Comparison of ENCODE assay signal across 1 cellular context in the genomic region with DNA sequence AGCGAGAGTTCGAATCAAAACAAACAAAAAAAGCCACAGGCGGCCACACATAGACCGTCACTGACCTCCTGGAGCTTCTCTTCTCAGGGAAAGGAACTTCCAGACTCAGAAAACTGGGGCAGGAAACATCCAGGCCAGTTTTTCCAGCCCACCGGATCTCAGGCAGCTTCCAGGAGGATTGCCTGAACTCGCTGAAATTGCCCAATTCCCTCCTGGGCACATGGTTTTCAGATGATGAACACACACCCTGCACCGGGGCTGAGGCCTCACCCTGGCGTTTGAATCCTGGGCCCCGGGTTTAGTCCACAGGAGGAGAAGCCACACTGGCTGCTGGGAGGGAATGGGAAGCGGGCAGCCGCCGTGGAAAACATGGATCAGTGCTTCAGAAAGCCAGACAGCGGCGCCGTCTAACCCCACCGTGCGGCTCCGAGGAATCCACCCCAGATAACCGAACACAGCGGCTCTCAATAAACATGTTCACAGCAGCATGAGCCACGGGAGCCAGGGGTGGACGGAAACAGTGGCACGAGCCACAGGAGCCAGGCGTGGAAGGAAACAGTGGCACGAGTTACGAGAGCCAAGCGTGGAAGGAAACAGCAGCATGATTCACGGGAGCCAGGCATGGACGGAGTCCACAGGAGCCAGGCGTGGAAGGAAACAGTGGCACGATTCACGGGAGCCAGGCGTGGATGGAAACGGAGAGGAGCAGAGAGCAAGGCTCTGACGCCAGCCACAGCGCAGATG.
TF ChIP-seq lines count a peak whose summit lies in the region.

No MANE protein-coding gene starts in this region.

TF ChIP-seq in HepG2, 621 proteins besides CTCF, POLR2A, EP300 and RAD21 (continued from another document and continues in another):
- TF ChIP-seq, protein P1, sequence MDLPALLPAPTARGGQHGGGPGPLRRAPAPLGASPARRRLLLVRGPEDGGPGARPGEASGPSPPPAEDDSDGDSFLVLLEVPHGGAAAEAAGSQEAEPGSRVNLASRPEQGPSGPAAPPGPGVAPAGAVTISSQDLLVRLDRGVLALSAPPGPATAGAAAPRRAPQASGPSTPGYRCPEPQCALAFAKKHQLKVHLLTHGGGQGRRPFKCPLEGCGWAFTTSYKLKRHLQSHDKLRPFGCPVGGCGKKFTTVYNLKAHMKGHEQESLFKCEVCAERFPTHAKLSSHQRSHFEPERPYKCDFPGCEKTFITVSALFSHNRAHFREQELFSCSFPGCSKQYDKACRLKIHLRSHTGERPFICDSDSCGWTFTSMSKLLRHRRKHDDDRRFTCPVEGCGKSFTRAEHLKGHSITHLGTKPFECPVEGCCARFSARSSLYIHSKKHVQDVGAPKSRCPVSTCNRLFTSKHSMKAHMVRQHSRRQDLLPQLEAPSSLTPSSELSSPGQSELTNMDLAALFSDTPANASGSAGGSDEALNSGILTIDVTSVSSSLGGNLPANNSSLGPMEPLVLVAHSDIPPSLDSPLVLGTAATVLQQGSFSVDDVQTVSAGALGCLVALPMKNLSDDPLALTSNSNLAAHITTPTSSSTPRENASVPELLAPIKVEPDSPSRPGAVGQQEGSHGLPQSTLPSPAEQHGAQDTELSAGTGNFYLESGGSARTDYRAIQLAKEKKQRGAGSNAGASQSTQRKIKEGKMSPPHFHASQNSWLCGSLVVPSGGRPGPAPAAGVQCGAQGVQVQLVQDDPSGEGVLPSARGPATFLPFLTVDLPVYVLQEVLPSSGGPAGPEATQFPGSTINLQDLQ (CRISPR knock-in tag; IDR thresholded peaks at IDR 0.05) = no peak
- TF ChIP-seq NR2F6 (IDR thresholded peaks at IDR 0.05) = no peak
- peak; percentile 59; the same call in 1 of the 2 replicates for TF ChIP-seq NR2F6 (CRISPR knock-in tag; IDR thresholded peaks at IDR 0.05)
- TF ChIP-seq, protein P2, sequence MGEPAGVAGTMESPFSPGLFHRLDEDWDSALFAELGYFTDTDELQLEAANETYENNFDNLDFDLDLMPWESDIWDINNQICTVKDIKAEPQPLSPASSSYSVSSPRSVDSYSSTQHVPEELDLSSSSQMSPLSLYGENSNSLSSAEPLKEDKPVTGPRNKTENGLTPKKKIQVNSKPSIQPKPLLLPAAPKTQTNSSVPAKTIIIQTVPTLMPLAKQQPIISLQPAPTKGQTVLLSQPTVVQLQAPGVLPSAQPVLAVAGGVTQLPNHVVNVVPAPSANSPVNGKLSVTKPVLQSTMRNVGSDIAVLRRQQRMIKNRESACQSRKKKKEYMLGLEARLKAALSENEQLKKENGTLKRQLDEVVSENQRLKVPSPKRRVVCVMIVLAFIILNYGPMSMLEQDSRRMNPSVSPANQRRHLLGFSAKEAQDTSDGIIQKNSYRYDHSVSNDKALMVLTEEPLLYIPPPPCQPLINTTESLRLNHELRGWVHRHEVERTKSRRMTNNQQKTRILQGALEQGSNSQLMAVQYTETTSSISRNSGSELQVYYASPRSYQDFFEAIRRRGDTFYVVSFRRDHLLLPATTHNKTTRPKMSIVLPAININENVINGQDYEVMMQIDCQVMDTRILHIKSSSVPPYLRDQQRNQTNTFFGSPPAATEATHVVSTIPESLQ (CRISPR knock-in tag; conservative IDR thresholded peaks at IDR 0.05) = peak; percentile 82; the same call in 1 of the 2 replicates
- TF ChIP-seq ZNF124 (CRISPR knock-in tag; IDR thresholded peaks at IDR 0.05) = peak; percentile 90; the same call in 1 of the 2 replicates
- no peak for TF ChIP-seq ZNF549 (CRISPR knock-in tag; IDR thresholded peaks at IDR 0.05)
- no peak for TF ChIP-seq ZNF33B (CRISPR knock-in tag; IDR thresholded peaks at IDR 0.05)
- TF ChIP-seq PHB2 (IDR thresholded peaks at IDR 0.05; ENCODE audit: partially characterized antibody) = no peak
- peak; percentile 89 for TF ChIP-seq ZNF274 (CRISPR knock-in tag; IDR thresholded peaks at IDR 0.05)
- TF ChIP-seq ZBTB21 (CRISPR knock-in tag; IDR thresholded peaks at IDR 0.05) = no peak
- no peak for TF ChIP-seq EHMT2 (IDR thresholded peaks at IDR 0.05; ENCODE audit: borderline replicate concordance, low read depth, low read length)
- peak; percentile 12 for TF ChIP-seq JUND (CRISPR knock-in tag; IDR thresholded peaks at IDR 0.05)
- TF ChIP-seq, protein P3, sequence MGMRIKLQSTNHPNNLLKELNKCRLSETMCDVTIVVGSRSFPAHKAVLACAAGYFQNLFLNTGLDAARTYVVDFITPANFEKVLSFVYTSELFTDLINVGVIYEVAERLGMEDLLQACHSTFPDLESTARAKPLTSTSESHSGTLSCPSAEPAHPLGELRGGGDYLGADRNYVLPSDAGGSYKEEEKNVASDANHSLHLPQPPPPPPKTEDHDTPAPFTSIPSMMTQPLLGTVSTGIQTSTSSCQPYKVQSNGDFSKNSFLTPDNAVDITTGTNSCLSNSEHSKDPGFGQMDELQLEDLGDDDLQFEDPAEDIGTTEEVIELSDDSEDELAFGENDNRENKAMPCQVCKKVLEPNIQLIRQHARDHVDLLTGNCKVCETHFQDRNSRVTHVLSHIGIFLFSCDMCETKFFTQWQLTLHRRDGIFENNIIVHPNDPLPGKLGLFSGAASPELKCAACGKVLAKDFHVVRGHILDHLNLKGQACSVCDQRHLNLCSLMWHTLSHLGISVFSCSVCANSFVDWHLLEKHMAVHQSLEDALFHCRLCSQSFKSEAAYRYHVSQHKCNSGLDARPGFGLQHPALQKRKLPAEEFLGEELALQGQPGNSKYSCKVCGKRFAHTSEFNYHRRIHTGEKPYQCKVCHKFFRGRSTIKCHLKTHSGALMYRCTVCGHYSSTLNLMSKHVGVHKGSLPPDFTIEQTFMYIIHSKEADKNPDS (CRISPR knock-in tag; IDR thresholded peaks at IDR 0.05) = 0 out of 2 replicates have a peak, but pooled peaks have one; percentile 63
- TF ChIP-seq, protein P4, sequence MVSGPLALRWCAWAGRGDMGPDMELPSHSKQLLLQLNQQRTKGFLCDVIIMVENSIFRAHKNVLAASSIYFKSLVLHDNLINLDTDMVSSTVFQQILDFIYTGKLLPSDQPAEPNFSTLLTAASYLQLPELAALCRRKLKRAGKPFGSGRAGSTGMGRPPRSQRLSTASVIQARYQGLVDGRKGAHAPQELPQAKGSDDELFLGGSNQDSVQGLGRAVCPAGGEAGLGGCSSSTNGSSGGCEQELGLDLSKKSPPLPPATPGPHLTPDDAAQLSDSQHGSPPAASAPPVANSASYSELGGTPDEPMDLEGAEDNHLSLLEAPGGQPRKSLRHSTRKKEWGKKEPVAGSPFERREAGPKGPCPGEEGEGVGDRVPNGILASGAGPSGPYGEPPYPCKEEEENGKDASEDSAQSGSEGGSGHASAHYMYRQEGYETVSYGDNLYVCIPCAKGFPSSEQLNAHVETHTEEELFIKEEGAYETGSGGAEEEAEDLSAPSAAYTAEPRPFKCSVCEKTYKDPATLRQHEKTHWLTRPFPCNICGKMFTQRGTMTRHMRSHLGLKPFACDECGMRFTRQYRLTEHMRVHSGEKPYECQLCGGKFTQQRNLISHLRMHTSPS (CRISPR knock-in tag; IDR thresholded peaks at IDR 0.05; ENCODE audit: low read depth) = peak; percentile 55; the same call in 1 of the 2 replicates
- 0 out of 2 replicates have a peak, but pooled peaks have one; percentile 31 for TF ChIP-seq PPARG (CRISPR knock-in tag; conservative IDR thresholded peaks at IDR 0.05)
- TF ChIP-seq, protein P5, sequence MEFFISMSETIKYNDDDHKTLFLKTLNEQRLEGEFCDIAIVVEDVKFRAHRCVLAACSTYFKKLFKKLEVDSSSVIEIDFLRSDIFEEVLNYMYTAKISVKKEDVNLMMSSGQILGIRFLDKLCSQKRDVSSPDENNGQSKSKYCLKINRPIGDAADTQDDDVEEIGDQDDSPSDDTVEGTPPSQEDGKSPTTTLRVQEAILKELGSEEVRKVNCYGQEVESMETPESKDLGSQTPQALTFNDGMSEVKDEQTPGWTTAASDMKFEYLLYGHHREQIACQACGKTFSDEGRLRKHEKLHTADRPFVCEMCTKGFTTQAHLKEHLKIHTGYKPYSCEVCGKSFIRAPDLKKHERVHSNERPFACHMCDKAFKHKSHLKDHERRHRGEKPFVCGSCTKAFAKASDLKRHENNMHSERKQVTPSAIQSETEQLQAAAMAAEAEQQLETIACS (CRISPR knock-in tag; IDR thresholded peaks at IDR 0.05) = peak; percentile 44; the same call in 1 of the 2 replicates
- TF ChIP-seq RNF2 (conservative IDR thresholded peaks at IDR 0.05; ENCODE audit: low read depth) = peak; percentile 73
- peak; percentile 88 for TF ChIP-seq ZFY (CRISPR knock-in tag; IDR thresholded peaks at IDR 0.05)
- TF ChIP-seq, protein P6, sequence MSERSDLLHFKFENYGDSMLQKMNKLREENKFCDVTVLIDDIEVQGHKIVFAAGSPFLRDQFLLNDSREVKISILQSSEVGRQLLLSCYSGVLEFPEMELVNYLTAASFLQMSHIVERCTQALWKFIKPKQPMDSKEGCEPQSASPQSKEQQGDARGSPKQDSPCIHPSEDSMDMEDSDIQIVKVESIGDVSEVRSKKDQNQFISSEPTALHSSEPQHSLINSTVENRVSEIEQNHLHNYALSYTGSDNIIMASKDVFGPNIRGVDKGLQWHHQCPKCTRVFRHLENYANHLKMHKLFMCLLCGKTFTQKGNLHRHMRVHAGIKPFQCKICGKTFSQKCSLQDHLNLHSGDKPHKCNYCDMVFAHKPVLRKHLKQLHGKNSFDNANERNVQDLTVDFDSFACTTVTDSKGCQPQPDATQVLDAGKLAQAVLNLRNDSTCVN (CRISPR knock-in tag; IDR thresholded peaks at IDR 0.05; ENCODE audit: borderline replicate concordance) = peak; percentile 71; the same call in 1 of the 2 replicates
- TF ChIP-seq, protein P7, sequence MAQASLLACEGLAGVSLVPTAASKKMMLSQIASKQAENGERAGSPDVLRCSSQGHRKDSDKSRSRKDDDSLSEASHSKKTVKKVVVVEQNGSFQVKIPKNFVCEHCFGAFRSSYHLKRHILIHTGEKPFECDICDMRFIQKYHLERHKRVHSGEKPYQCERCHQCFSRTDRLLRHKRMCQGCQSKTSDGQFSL (CRISPR knock-in tag; IDR thresholded peaks at IDR 0.05) = no peak
- TF ChIP-seq TAF1 (CRISPR knock-in tag; IDR thresholded peaks at IDR 0.05) = peak; percentile 51; the same call in 1 of the 2 replicates
- TF ChIP-seq ARNTL (CRISPR knock-in tag; IDR thresholded peaks at IDR 0.05) = peak; percentile 78; the same call in 1 of the 2 replicates
- TF ChIP-seq ARHGAP35 (CRISPR knock-in tag; IDR thresholded peaks at IDR 0.05; ENCODE audit: borderline replicate concordance) = peak; percentile 42; the same call in 1 of the 2 replicates
- TF ChIP-seq ZNF773 (CRISPR knock-in tag; IDR thresholded peaks at IDR 0.05; ENCODE audit: borderline replicate concordance) = 0 out of 2 replicates have a peak, but pooled peaks have one; percentile 62
- no peak for TF ChIP-seq ZNF678 (CRISPR knock-in tag; IDR thresholded peaks at IDR 0.05)
- TF ChIP-seq, protein P8, sequence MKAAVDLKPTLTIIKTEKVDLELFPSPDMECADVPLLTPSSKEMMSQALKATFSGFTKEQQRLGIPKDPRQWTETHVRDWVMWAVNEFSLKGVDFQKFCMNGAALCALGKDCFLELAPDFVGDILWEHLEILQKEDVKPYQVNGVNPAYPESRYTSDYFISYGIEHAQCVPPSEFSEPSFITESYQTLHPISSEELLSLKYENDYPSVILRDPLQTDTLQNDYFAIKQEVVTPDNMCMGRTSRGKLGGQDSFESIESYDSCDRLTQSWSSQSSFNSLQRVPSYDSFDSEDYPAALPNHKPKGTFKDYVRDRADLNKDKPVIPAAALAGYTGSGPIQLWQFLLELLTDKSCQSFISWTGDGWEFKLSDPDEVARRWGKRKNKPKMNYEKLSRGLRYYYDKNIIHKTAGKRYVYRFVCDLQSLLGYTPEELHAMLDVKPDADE (CRISPR knock-in tag; IDR thresholded peaks at IDR 0.05) = peak; percentile 92; the same call in 1 of the 2 replicates
- TF ChIP-seq ZNF776 (CRISPR knock-in tag; IDR thresholded peaks at IDR 0.05) = no peak
- no peak for TF ChIP-seq U2AF2 (IDR thresholded peaks at IDR 0.05; ENCODE audit: low read depth, low read length)
- TF ChIP-seq ZNF614 (CRISPR knock-in tag; IDR thresholded peaks at IDR 0.05; ENCODE audit: borderline replicate concordance) = peak; percentile 80; the same call in 1 of the 2 replicates
- TF ChIP-seq RXRB (CRISPR knock-in tag; IDR thresholded peaks at IDR 0.05; ENCODE audit: borderline replicate concordance) = peak; percentile 78; the same call in 1 of the 2 replicates
- 0 out of 2 replicates have a peak, but pooled peaks have one; percentile 29 for TF ChIP-seq CBFB (CRISPR knock-in tag; IDR thresholded peaks at IDR 0.05)
- TF ChIP-seq, protein P9, sequence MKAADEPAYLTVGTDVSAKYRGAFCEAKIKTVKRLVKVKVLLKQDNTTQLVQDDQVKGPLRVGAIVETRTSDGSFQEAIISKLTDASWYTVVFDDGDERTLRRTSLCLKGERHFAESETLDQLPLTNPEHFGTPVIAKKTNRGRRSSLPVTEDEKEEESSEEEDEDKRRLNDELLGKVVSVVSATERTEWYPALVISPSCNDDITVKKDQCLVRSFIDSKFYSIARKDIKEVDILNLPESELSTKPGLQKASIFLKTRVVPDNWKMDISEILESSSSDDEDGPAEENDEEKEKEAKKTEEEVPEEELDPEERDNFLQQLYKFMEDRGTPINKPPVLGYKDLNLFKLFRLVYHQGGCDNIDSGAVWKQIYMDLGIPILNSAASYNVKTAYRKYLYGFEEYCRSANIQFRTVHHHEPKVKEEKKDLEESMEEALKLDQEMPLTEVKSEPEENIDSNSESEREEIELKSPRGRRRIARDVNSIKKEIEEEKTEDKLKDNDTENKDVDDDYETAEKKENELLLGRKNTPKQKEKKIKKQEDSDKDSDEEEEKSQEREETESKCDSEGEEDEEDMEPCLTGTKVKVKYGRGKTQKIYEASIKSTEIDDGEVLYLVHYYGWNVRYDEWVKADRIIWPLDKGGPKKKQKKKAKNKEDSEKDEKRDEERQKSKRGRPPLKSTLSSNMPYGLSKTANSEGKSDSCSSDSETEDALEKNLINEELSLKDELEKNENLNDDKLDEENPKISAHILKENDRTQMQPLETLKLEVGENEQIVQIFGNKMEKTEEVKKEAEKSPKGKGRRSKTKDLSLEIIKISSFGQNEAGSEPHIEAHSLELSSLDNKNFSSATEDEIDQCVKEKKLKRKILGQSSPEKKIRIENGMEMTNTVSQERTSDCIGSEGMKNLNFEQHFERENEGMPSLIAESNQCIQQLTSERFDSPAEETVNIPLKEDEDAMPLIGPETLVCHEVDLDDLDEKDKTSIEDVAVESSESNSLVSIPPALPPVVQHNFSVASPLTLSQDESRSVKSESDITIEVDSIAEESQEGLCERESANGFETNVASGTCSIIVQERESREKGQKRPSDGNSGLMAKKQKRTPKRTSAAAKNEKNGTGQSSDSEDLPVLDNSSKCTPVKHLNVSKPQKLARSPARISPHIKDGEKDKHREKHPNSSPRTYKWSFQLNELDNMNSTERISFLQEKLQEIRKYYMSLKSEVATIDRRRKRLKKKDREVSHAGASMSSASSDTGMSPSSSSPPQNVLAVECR (CRISPR knock-in tag; IDR thresholded peaks at IDR 0.05; ENCODE audit: borderline replicate concordance) = peak; percentile 74; the same call in 1 of the 2 replicates
- TF ChIP-seq ZNF329 (CRISPR knock-in tag; IDR thresholded peaks at IDR 0.05; ENCODE audit: low read depth) = peak; percentile 61; the same call in 1 of the 2 replicates
- no peak for TF ChIP-seq ZSCAN31 (CRISPR knock-in tag; IDR thresholded peaks at IDR 0.05; ENCODE audit: low read depth)
- TF ChIP-seq NFE2L2 (IDR thresholded peaks at IDR 0.05; ENCODE audit: low read length) = no peak
- 0 out of 2 replicates have a peak, but pooled peaks have one; percentile 53 for TF ChIP-seq MED13 (CRISPR knock-in tag; IDR thresholded peaks at IDR 0.05)
- no peak for TF ChIP-seq JUNB (CRISPR knock-in tag; IDR thresholded peaks at IDR 0.05; ENCODE audit: borderline replicate concordance)
- TF ChIP-seq TARDBP (CRISPR knock-in tag; IDR thresholded peaks at IDR 0.05) = peak; percentile 80; the same call in 1 of the 2 replicates
- 0 out of 2 replicates have a peak, but pooled peaks have one; percentile 26 for TF ChIP-seq ZNF224 (CRISPR knock-in tag; IDR thresholded peaks at IDR 0.05)
- TF ChIP-seq ETV5 (CRISPR knock-in tag; IDR thresholded peaks at IDR 0.05; ENCODE audit: borderline replicate concordance) = peak; percentile 71; the same call in 1 of the 2 replicates
- no peak for TF ChIP-seq PAWR (CRISPR knock-in tag; IDR thresholded peaks at IDR 0.05; ENCODE audit: borderline replicate concordance)
- TF ChIP-seq POGZ (CRISPR knock-in tag; IDR thresholded peaks at IDR 0.05) = no peak
